ENCODE assay signal across 8 cellular contexts in the genomic region with DNA sequence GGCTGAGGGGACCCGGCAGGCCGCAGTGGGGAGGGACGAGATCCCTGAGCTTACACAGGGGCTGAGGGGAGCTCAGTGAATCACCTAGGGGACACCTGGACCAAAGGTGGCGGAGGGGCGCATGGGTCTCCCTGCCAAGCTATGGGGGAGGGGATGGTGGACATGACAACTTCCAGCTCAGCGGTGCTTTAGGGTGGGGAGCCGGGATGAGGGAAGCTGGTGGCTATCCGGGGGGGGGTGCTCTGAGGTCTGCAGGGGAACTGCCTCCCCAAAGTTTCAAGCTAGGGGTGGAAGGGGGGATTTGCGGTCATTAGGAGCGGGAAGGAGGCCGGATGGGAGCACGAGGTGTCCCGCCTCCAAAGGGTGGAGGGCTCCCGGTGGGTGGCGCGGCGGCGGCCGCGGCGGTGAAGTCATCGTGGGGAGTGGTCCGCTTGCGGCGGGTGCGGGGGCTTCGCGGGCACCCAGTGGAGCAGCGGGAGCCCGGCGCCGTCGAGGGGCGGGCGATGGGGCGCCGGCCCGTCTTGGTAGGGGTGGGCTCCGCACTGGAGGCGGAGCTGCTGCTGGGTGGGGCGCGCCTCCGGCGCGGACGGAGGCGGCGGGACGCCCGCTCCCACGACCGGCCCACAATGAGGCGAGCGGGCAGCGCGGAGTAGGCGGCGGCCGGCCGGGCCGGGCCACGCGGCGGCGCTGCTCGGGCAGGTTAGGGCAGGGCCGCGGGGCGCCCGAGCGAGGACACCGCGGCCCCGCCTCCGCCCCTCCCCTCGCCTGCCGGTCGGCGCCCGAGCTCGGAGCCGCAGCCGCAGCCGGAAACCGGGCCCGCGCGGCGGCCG. TPM values are rescaled to one million over a fixed set of nuclear protein-coding genes. Genes with fewer than 3 reads are reported as not detected.
DNase-seq lines count a peak whose midpoint lies in the region; ATAC-seq, FAIRE-seq and TF ChIP-seq lines count a peak whose summit lies in the region.

MICALL1 (plus strand) TSS at position 764 of the 830 bp plus-strand sequence. CDS start 126 bp downstream, outside the sequence.

- H3K27ac ChIP-seq in C4-2B (peak within 1 kb of the TSS; percentile 82), pancreas (peak within 1 kb of the TSS; percentile 1 to 72 (median 64))

- 6 to 10% methylated on average over 53 to 90 of the region's 90 CpGs for WGBS in pancreas, 2 donors

- in situ Hi-C loops in SK-MEL-5 (cut with HindIII; ENCODE audit: low pct_unique_long_range_greater_than_20kb, low sequenced_read_pairs) = no loop called here

- intact Hi-C loops in pancreas (cut with DNase I) = no loop called here

- peak within 1 kb of the TSS; percentile 77 for H3K27ac Mint-ChIP-seq in activated naive CD4-positive, alpha-beta T cell treated with anti-CD3 and anti-CD28 coated beads, Interleukin-2, amount 50 U/mL, for 24 hours
- peak within 1 kb of the TSS; percentile 95 for H3K27ac Mint-ChIP-seq in type B pancreatic cell

- peak within 1 kb of the TSS; percentile 80 for H3K4me3 Mint-ChIP-seq in activated naive CD4-positive, alpha-beta T cell treated with anti-CD3 and anti-CD28 coated beads, Interleukin-2, amount 50 U/mL, for 24 hours
- H3K4me3 Mint-ChIP-seq in type B pancreatic cell = peak within 1 kb of the TSS; percentile 93

- H3K9me3 ChIP-seq in pancreas = no peaks in the 10 kb centered on the region

- H3K9me3 Mint-ChIP-seq in activated naive CD4-positive, alpha-beta T cell treated with anti-CD3 and anti-CD28 coated beads, Interleukin-2, amount 50 U/mL, for 24 hours = no peaks in the 10 kb centered on the region
- H3K9me3 Mint-ChIP-seq in type B pancreatic cell = no peaks in the 10 kb centered on the region

- peak; percentile 79 for DNase-seq in SK-MEL-5 (ENCODE audit: low read depth, low spot score)
- peak; percentile 85 for DNase-seq in glomerular visceral epithelial cell (ENCODE audit: extremely low spot score)
- peak; percentile 74 to 92 (median 81) for DNase-seq in pancreas
- peak; percentile 81 for DNase-seq in type B pancreatic cell (ENCODE audit: extremely low spot score, unreplicated experiment)

- peaks cover 30% of the 10 kb centered on the region for H3K4me1 Mint-ChIP-seq in activated naive CD4-positive, alpha-beta T cell treated with anti-CD3 and anti-CD28 coated beads, Interleukin-2, amount 50 U/mL, for 24 hours
- peaks cover 34% of the 10 kb centered on the region for H3K4me1 Mint-ChIP-seq in type B pancreatic cell (ENCODE audit: unreplicated experiment)

- H3K27me3 ChIP-seq in pancreas = no peaks in the 10 kb centered on the region

- ATAC-seq in GM19328 (IDR thresholded peaks at IDR 0.05; ENCODE audit: unreplicated experiment) (peak; percentile 80), HG03565 (IDR thresholded peaks at IDR 0.05; ENCODE audit: unreplicated experiment) (peak; percentile 59), pancreas (peak; percentile 89 to 95 (median 92))

- peak within 1 kb of the TSS; percentile 36 to 73 (median 65) for H3K4me3 ChIP-seq in pancreas

- H3K36me3 ChIP-seq in pancreas = no peaks in the 10 kb centered on the region

- no peak; the same call in 1 of the 2 replicates for TF ChIP-seq CTCF in C4-2B (conservative IDR thresholded peaks at IDR 0.05)
- TF ChIP-seq CTCF in pancreas (IDR thresholded peaks at IDR 0.05) = peak in 1 of 4 donors; percentile 9
- peak; percentile 30 for TF ChIP-seq CTCF in type B pancreatic cell (conservative IDR thresholded peaks at IDR 0.05)

- no peaks in the 10 kb centered on the region for H3K36me3 Mint-ChIP-seq in activated naive CD4-positive, alpha-beta T cell treated with anti-CD3 and anti-CD28 coated beads, Interleukin-2, amount 50 U/mL, for 24 hours
- H3K36me3 Mint-ChIP-seq in type B pancreatic cell = peaks cover 12% of the 10 kb centered on the region

- H3K4me1 ChIP-seq in pancreas = no peaks in the 10 kb centered on the region

- no peak for FAIRE-seq in pancreas (lab: Jason Lieb, UNC)

- no peaks in the 10 kb centered on the region for H3K27me3 Mint-ChIP-seq in activated naive CD4-positive, alpha-beta T cell treated with anti-CD3 and anti-CD28 coated beads, Interleukin-2, amount 50 U/mL, for 24 hours
- H3K27me3 Mint-ChIP-seq in type B pancreatic cell = no peaks in the 10 kb centered on the region

RNA-seq across cellular contexts. Expression of gene MICALL1, which starts in this region (rescaled TPM):
- total RNA-seq in SK-MEL-5 (2014; rRNA removed; shearing (Covaris generic)) = 27.6 and 29.7 TPM in 2 replicates
- 51.9 and 65.6 TPM in 2 replicates for polyA plus RNA-seq in SK-MEL-5 (2015; cell fraction: cytosol; rRNA removed)
- 21.2 and 37.9 TPM in 2 replicates for polyA plus RNA-seq in SK-MEL-5 (2015; cell fraction: nucleus; rRNA removed)
- total RNA-seq in pancreas (10 to 100 TPM; 16.5 to 22.3 (median 19.3) TPM), type B pancreatic cell (ENCODE audit: low replicate concordance) (56.5 and 107 TPM in 2 replicates)
- polyA plus RNA-seq in pancreas = 10 to 100 TPM in 1 of 2 donors, 1 to 10 TPM in 1; 8.8 to 19.5 TPM

Comparison
In these comparisons a context has a peak if more than half of its experiments do, and no peak if none do; other contexts are left out.
1. Peak in every context shown above with its lines: DNase-seq, ATAC-seq, H3K4me3 ChIP-seq and H3K27ac ChIP-seq.